Comparison of ENCODE assay signal across 24 cellular contexts in genomic region chr7:71574153-71574894, GRCh38.
DNase-seq lines count a peak whose midpoint lies in the region; ATAC-seq and TF ChIP-seq lines count a peak whose summit lies in the region.
"Had no signal": no experiment of that assay in that cellular context is flagged by ENCODE, and none has a peak within 500 bp of the region (broad histone marks: within the 10 kb centered on the region; RNA-seq: fewer than 3 reads in every experiment).

No MANE protein-coding gene starts in this region.

- peak; percentile 9 for DNase-seq in DMS79 (lab: John Stamatoyannopoulos, UW)
- no peak for DNase-seq in DMS79 treated with DMSO at 0.1 percent for 48 hours (lab: John Stamatoyannopoulos, UW)
- DNase-seq in M059J (ENCODE audit: low read depth) = peak; percentile 3
- DNase-seq in islet precursor cell = peak; percentile 52
- peak; percentile 54 to 57 for DNase-seq in thyroid gland
- DNase-seq in natural killer cell treated with Interleukin-12 subunit alpha and Interleukin-12 subunit beta and Interleukin-15 and Interleukin-18, amount 100 ng/mL, for 72 hours (ENCODE audit: low spot score) = no peak
- DNase-seq: Caco-2; CD8-positive, alpha-beta T cell; Kasumi-1; NCI-H1105; NCI-H2029; NCI-H446; NCI-H526; SHP77 had no signal

- H3K27ac Mint-ChIP-seq in natural killer cell treated with Interleukin-12 subunit alpha and Interleukin-12 subunit beta and Interleukin-15 and Interleukin-18, amount 100 ng/mL, for 72 hours = no peak overlapping the region
- H3K27ac Mint-ChIP-seq: B cell; CD8-positive, alpha-beta T cell had no signal

- peaks cover 0 to 4% of the 10 kb centered on the region in 2 donors for H3K4me1 ChIP-seq in thyroid gland
- H3K4me1 ChIP-seq: Caco-2, HAP-1 had no signal

- no peak overlapping the region for H3K4me3 Mint-ChIP-seq in natural killer cell treated with Interleukin-12 subunit alpha and Interleukin-12 subunit beta and Interleukin-15 and Interleukin-18, amount 100 ng/mL, for 72 hours
- H3K4me3 Mint-ChIP-seq: B cell; CD8-positive, alpha-beta T cell had no signal

- WGBS in thyroid gland, 2 donors = 20 to 23% methylated on average over 2 of the region's 2 CpGs

- H3K27ac ChIP-seq in thyroid gland = no peak overlapping the region
- H3K27ac ChIP-seq: 22Rv1, C4-2B, HL-60, RWPE1 had no signal

- no peak overlapping the region for H3K4me3 ChIP-seq in thyroid gland (replicated peaks in 1 of 3)
- H3K4me3 ChIP-seq: HAP-1, K562 had no signal

- H3K27me3 Mint-ChIP-seq in natural killer cell treated with Interleukin-12 subunit alpha and Interleukin-12 subunit beta and Interleukin-15 and Interleukin-18, amount 100 ng/mL, for 72 hours = no peaks in the 10 kb centered on the region
- H3K27me3 Mint-ChIP-seq: B cell had no signal

- no peak for TF ChIP-seq POLR2A in thyroid gland (IDR thresholded peaks at IDR 0.05)

- intact Hi-C loops in thyroid gland (cut with DNase I) = no loop called here

- H3K36me3 ChIP-seq in thyroid gland = no peaks in the 10 kb centered on the region
- H3K36me3 ChIP-seq: HAP-1 had no signal

- H3K27me3 ChIP-seq in thyroid gland = no peaks in the 10 kb centered on the region

- peaks cover 6% of the 10 kb centered on the region for H3K9me3 Mint-ChIP-seq in natural killer cell treated with Interleukin-12 subunit alpha and Interleukin-12 subunit beta and Interleukin-15 and Interleukin-18, amount 100 ng/mL, for 72 hours

- TF ChIP-seq CTCF in thyroid gland (IDR thresholded peaks at IDR 0.05) = no peak

- no peak for ATAC-seq in natural killer cell treated with Interleukin-12 subunit alpha and Interleukin-12 subunit beta and Interleukin-15 and Interleukin-18, amount 100 ng/mL, for 72 hours
- ATAC-seq in GM19328 (IDR thresholded peaks at IDR 0.05; ENCODE audit: unreplicated experiment) = no peak
- no peak for ATAC-seq in GM19023 (IDR thresholded peaks at IDR 0.05; ENCODE audit: unreplicated experiment)
- ATAC-seq: CD8-positive, alpha-beta T cell; K562; Panc1 had no signal

- H3K9me3 ChIP-seq in thyroid gland = no peaks in the 10 kb centered on the region
- H3K9me3 ChIP-seq: Caco-2, HAP-1 had no signal

- no peaks in the 10 kb centered on the region for H3K4me1 Mint-ChIP-seq in natural killer cell treated with Interleukin-12 subunit alpha and Interleukin-12 subunit beta and Interleukin-15 and Interleukin-18, amount 100 ng/mL, for 72 hours (ENCODE audit: low read depth in 2 of 2)
- H3K4me1 Mint-ChIP-seq: B cell had no signal

- no peaks in the 10 kb centered on the region for H3K36me3 Mint-ChIP-seq in natural killer cell treated with Interleukin-12 subunit alpha and Interleukin-12 subunit beta and Interleukin-15 and Interleukin-18, amount 100 ng/mL, for 72 hours
- H3K36me3 Mint-ChIP-seq: CD8-positive, alpha-beta T cell had no signal

Comparison
In these comparisons a context has a peak if more than half of its experiments do, and no peak if none do; other contexts are left out.
1. DNase-seq: peak in DMS79 (single experiment), M059J (single experiment), islet precursor cell (single experiment) and thyroid gland (2 of 2); none in DMS79 treated with DMSO at 0.1 percent for 48 hours (single experiment) and natural killer cell treated with Interleukin-12 subunit alpha and Interleukin-12 subunit beta and Interleukin-15 and Interleukin-18, amount 100 ng/mL, for 72 hours (single experiment).